18 cellular contexts compared by ENCODE assay signal in the genomic region with DNA sequence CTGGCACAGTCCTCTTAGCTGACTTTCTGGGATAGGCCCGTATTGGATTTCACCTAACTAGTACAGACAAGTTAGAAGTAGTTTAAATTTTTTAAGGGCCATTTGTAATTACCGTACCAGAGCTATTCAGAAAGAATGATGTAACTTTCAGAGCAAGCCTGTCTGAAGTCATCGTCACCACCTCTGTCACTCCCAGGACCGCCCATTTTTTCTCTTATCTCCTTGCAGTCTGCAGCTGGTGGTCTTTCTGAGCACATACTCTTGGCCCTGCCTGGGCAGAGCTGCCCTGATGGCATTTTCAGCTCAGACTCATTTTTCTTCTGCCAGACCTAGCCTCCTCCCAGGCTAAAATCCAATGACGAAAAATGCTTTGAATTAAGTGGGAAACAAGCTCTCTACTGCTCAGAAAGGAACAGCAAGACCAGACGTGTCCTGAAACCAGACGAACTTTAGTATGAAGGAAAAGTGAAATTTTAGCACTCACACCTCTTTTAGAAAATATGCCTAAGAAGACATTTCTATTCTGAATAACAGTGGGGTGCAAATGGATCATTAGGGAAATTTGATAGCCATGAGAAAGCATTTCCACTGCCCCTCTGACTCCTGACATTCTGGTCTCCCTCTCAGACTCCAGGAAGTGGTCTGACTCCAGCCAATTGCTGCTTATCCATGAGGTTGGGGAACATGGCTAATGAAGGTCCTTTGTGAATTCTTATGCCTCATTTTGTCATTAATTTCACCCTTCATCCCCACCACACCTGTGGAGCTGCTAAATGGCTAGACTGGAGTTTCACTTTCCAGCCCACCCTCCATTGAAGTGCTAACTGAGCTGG.
"Had no signal": no experiment of that assay in that cellular context is flagged by ENCODE, and none has a peak within 500 bp of the region (broad histone marks: within the 10 kb centered on the region; RNA-seq: fewer than 3 reads in every experiment).

No MANE protein-coding gene starts in this region.

- H3K27ac ChIP-seq: colonic mucosa, gastrocnemius medialis, heart right ventricle, pancreas, tibial artery, vagina had no signal

- H3K4me3 ChIP-seq: colonic mucosa, gastrocnemius medialis, heart right ventricle, lung, pancreas, tibial artery, vagina had no signal

- H3K4me1 ChIP-seq: colonic mucosa, gastrocnemius medialis, heart right ventricle, pancreas, tibial artery, vagina had no signal

- FAIRE-seq: astrocyte, islet of Langerhans, pancreas had no signal

- DNase-seq: activated naive CD4-positive, alpha-beta T cell treated with Interleukin-2 at 50 U/mL for 16 hours; activated naive CD8-positive, alpha-beta T cell treated with anti-CD3 and anti-CD28 coated beads, Interleukin-2, amount 50 U/mL, for 24 hours; colonic mucosa; gastrocnemius medialis; heart right ventricle; naive B cell; pancreas; stimulated activated CD4-positive, alpha-beta T cell treated with anti-CD3 and anti-CD28 coated beads, Interleukin-12 subunit alpha, Interleukin-12 subunit beta, amount 100 ng/mL, for 4 hours; T-cell; T-helper 9 cell; tibial artery had no signal

- H3K9me3 ChIP-seq: colonic mucosa, gastrocnemius medialis, heart right ventricle, pancreas, tibial artery, vagina had no signal

- H3K4me1 Mint-ChIP-seq: activated naive CD8-positive, alpha-beta T cell treated with anti-CD3 and anti-CD28 coated beads, Interleukin-2, amount 50 U/mL, for 24 hours; activated T-helper 17 cell treated with anti-CD3 and anti-CD28 coated beads, Interleukin-2, amount 50 U/mL, for 72 hours; naive B cell; stimulated activated memory B cell treated with anti-CD40 and anti-IgM and Interleukin-4, amounts not matched to agents 10 μg/mL and 1 μg/mL and 100 μg/mL, for 72 hours; T-cell had no signal

- H3K27me3 Mint-ChIP-seq: activated naive CD8-positive, alpha-beta T cell treated with anti-CD3 and anti-CD28 coated beads, Interleukin-2, amount 50 U/mL, for 24 hours; naive B cell; stimulated activated memory B cell treated with anti-CD40 and anti-IgM and Interleukin-4, amounts not matched to agents 10 μg/mL and 1 μg/mL and 100 μg/mL, for 72 hours; T-cell had no signal

- ATAC-seq: activated CD4-positive, CD25-positive, alpha-beta regulatory T cell treated with anti-CD3 and anti-CD28 coated beads, Interleukin-2, amount 50 U/mL, for 24 hours; activated naive CD8-positive, alpha-beta T cell treated with anti-CD3 and anti-CD28 coated beads, Interleukin-2, amount 50 U/mL, for 24 hours; activated T-helper 17 cell treated with anti-CD3 and anti-CD28 coated beads, Interleukin-2, amount 50 U/mL, for 72 hours; gastrocnemius medialis; heart right ventricle; pancreas; stimulated activated memory B cell treated with anti-CD40 and anti-IgM and Interleukin-4, amounts not matched to agents 10 μg/mL and 1 μg/mL and 100 μg/mL, for 72 hours; T-cell had no signal

- H3K36me3 ChIP-seq: colonic mucosa, gastrocnemius medialis, heart right ventricle, pancreas, tibial artery, vagina had no signal

- H3K27ac Mint-ChIP-seq: activated naive CD8-positive, alpha-beta T cell treated with anti-CD3 and anti-CD28 coated beads, Interleukin-2, amount 50 U/mL, for 24 hours; activated T-helper 17 cell treated with anti-CD3 and anti-CD28 coated beads, Interleukin-2, amount 50 U/mL, for 72 hours; stimulated activated memory B cell treated with anti-CD40 and anti-IgM and Interleukin-4, amounts not matched to agents 10 μg/mL and 1 μg/mL and 100 μg/mL, for 72 hours; T-cell had no signal

- H3K4me3 Mint-ChIP-seq: activated naive CD8-positive, alpha-beta T cell treated with anti-CD3 and anti-CD28 coated beads, Interleukin-2, amount 50 U/mL, for 24 hours; activated T-helper 17 cell treated with anti-CD3 and anti-CD28 coated beads, Interleukin-2, amount 50 U/mL, for 72 hours; naive B cell; stimulated activated memory B cell treated with anti-CD40 and anti-IgM and Interleukin-4, amounts not matched to agents 10 μg/mL and 1 μg/mL and 100 μg/mL, for 72 hours; T-cell had no signal

- H3K9me3 Mint-ChIP-seq: activated naive CD8-positive, alpha-beta T cell treated with anti-CD3 and anti-CD28 coated beads, Interleukin-2, amount 50 U/mL, for 24 hours; activated T-helper 17 cell treated with anti-CD3 and anti-CD28 coated beads, Interleukin-2, amount 50 U/mL, for 72 hours; stimulated activated memory B cell treated with anti-CD40 and anti-IgM and Interleukin-4, amounts not matched to agents 10 μg/mL and 1 μg/mL and 100 μg/mL, for 72 hours; T-cell had no signal

- H3K36me3 Mint-ChIP-seq: naive B cell; stimulated activated memory B cell treated with anti-CD40 and anti-IgM and Interleukin-4, amounts not matched to agents 10 μg/mL and 1 μg/mL and 100 μg/mL, for 72 hours; T-cell had no signal

- H3K27me3 ChIP-seq: colonic mucosa, gastrocnemius medialis, heart right ventricle, pancreas, tibial artery, vagina had no signal
